31 cellular contexts compared by ENCODE assay signal in the genomic region with DNA sequence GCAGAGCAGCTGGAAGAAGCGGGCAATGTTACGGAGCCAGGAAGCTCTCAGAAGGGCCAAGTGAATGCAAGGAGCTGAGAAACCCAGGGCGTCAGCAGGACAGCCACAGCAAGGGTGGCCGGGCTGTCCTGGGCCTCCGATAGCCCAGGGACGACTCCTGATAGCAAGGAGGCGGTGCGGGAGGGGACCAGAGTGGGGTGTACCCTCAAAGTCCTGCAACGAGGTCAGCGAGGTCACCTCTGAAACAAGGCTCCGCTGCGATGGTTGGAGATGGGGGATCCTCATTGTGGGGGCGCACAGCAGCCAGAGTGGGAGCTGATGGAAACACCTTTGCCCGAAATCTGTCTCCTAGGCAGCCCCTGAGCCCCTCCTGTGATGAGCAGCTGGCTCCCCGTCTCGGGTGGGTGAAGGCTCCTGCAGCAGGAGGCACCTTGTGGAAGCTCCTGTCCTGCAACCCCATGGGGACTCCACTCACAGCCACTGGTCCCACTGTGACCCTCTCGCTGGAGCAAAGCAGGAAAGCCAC. TPM values are rescaled to one million over a fixed set of nuclear protein-coding genes. Genes with fewer than 3 reads are reported as not detected.
"Had no signal": no experiment of that assay in that cellular context is flagged by ENCODE, and none has a peak within 500 bp of the region (broad histone marks: within the 10 kb centered on the region; RNA-seq: fewer than 3 reads in every experiment).

No MANE protein-coding gene starts in this region.

- H3K27ac ChIP-seq: adrenal gland, body of pancreas, colonic mucosa, esophagus muscularis mucosa, gastroesophageal sphincter had no signal

- H3K36me3 Mint-ChIP-seq: activated naive CD8-positive, alpha-beta T cell treated with anti-CD3 and anti-CD28 coated beads for 36 hours had no signal

- H3K27me3 Mint-ChIP-seq: activated B cell treated with CpG ODN at 0.5 μM for 24 hours; activated CD8-positive, alpha-beta T cell treated with anti-CD3 and anti-CD28 coated beads for 36 hours; activated naive CD8-positive, alpha-beta T cell treated with anti-CD3 and anti-CD28 coated beads for 36 hours; activated naive CD8-positive, alpha-beta T cell treated with anti-CD3 and anti-CD28 coated beads, Interleukin-2, amount 50 U/mL, for 24 hours; effector memory CD8-positive, alpha-beta T cell; T-helper 17 cell had no signal

- H3K9me3 Mint-ChIP-seq: activated B cell treated with CpG ODN at 0.5 μM for 24 hours; activated CD8-positive, alpha-beta T cell treated with anti-CD3 and anti-CD28 coated beads for 36 hours; activated naive CD8-positive, alpha-beta T cell treated with anti-CD3 and anti-CD28 coated beads for 36 hours; activated naive CD8-positive, alpha-beta T cell treated with anti-CD3 and anti-CD28 coated beads, Interleukin-2, amount 50 U/mL, for 24 hours; activated T-cell treated with anti-CD3 and anti-CD28 coated beads, Interleukin-2, amount 50 U/mL, for 24 hours; activated T-cell treated with anti-CD3 and anti-CD28 coated beads, Interleukin-2, amount 50 U/mL, for 72 hours; effector memory CD8-positive, alpha-beta T cell; T-helper 2 cell treated with Interferon-gamma antibody and Interleukin-4, amounts not matched to agents 5 μg/mL and 100 μg/mL, for 36 hours had no signal

- H3K27ac Mint-ChIP-seq: activated B cell treated with CpG ODN at 0.5 μM for 24 hours; activated CD8-positive, alpha-beta T cell treated with anti-CD3 and anti-CD28 coated beads for 36 hours; activated naive CD8-positive, alpha-beta T cell treated with anti-CD3 and anti-CD28 coated beads for 36 hours; activated naive CD8-positive, alpha-beta T cell treated with anti-CD3 and anti-CD28 coated beads, Interleukin-2, amount 50 U/mL, for 24 hours; activated T-cell treated with anti-CD3 and anti-CD28 coated beads, Interleukin-2, amount 50 U/mL, for 24 hours; activated T-cell treated with anti-CD3 and anti-CD28 coated beads, Interleukin-2, amount 50 U/mL, for 72 hours; effector memory CD8-positive, alpha-beta T cell; T-helper 2 cell treated with Interferon-gamma antibody and Interleukin-4, amounts not matched to agents 5 μg/mL and 100 μg/mL, for 36 hours had no signal

- H3K27me3 ChIP-seq: adrenal gland, body of pancreas, colonic mucosa, esophagus muscularis mucosa, gastroesophageal sphincter had no signal

- DNase-seq: activated B cell treated with CpG ODN at 0.5 μM for 24 hours; activated CD4-positive, alpha-beta T cell treated with anti-CD3 and anti-CD28 coated beads for 48 hours; activated CD4-positive, alpha-beta T cell treated with anti-CD3 and anti-CD28 coated beads, Interleukin-2, amount 50 U/mL, for 1 hour; activated CD4-positive, alpha-beta T cell treated with anti-CD3 and anti-CD28 coated beads, Interleukin-2, amount 50 U/mL, for 48 hours; activated CD8-positive, alpha-beta memory T cell treated with anti-CD3 and anti-CD28 coated beads for 24 hours; activated CD8-positive, alpha-beta T cell treated with anti-CD3 and anti-CD28 coated beads for 36 hours; activated gamma-delta T cell; activated naive CD4-positive, alpha-beta T cell; activated naive CD4-positive, alpha-beta T cell treated with anti-CD3 and anti-CD28 coated beads, Interleukin-2, amount 50 U/mL, for 16 hours; activated naive CD8-positive, alpha-beta T cell treated with anti-CD3 and anti-CD28 coated beads for 36 hours; activated naive CD8-positive, alpha-beta T cell treated with anti-CD3 and anti-CD28 coated beads, Interleukin-2, amount 50 U/mL, for 24 hours; activated T-cell treated with anti-CD3 and anti-CD28 coated beads, Interleukin-2, amount 50 U/mL, for 24 hours; activated T-cell treated with anti-CD3 and anti-CD28 coated beads, Interleukin-2, amount 50 U/mL, for 72 hours; adrenal gland; amygdala; caudate nucleus; colonic mucosa; dermis blood vessel endothelial cell; effector CD4-positive, alpha-beta T cell; effector memory CD8-positive, alpha-beta T cell; erythroblast; foreskin melanocyte; T-helper 1 cell; T-helper 17 cell; T1000; WERI-Rb-1 had no signal

- H3K4me3 Mint-ChIP-seq: activated B cell treated with CpG ODN at 0.5 μM for 24 hours; activated CD8-positive, alpha-beta T cell treated with anti-CD3 and anti-CD28 coated beads for 36 hours; activated naive CD8-positive, alpha-beta T cell treated with anti-CD3 and anti-CD28 coated beads for 36 hours; activated naive CD8-positive, alpha-beta T cell treated with anti-CD3 and anti-CD28 coated beads, Interleukin-2, amount 50 U/mL, for 24 hours; activated T-cell treated with anti-CD3 and anti-CD28 coated beads, Interleukin-2, amount 50 U/mL, for 24 hours; activated T-cell treated with anti-CD3 and anti-CD28 coated beads, Interleukin-2, amount 50 U/mL, for 72 hours; effector memory CD8-positive, alpha-beta T cell; T-helper 2 cell treated with Interferon-gamma antibody and Interleukin-4, amounts not matched to agents 5 μg/mL and 100 μg/mL, for 36 hours had no signal

- H3K9me3 ChIP-seq: adrenal gland, body of pancreas, colonic mucosa, esophagus muscularis mucosa, gastroesophageal sphincter had no signal

- H3K4me1 ChIP-seq: adrenal gland, colonic mucosa had no signal

- H3K36me3 ChIP-seq: adrenal gland, colonic mucosa, esophagus muscularis mucosa, gastroesophageal sphincter, WERI-Rb-1 had no signal

- H3K4me3 ChIP-seq: adrenal gland, body of pancreas, colonic mucosa, esophagus muscularis mucosa, gastroesophageal sphincter had no signal

RNA-seq across cellular contexts. Expression of a gene that starts 43.8 kb away (rescaled TPM):
- total RNA-seq: activated B cell treated with CpG ODN at 0.5 μM for 24 hours; activated T-cell treated with anti-CD3 and anti-CD28 coated beads, Interleukin-2, amount 50 U/mL, for 72 hours; aorta; body of pancreas; esophagus muscularis mucosa; gastroesophageal sphincter; T-helper 17 cell had no signal
- polyA plus RNA-seq: adrenal gland, aorta had no signal
